35 cellular contexts compared by ENCODE assay signal in the genomic region with DNA sequence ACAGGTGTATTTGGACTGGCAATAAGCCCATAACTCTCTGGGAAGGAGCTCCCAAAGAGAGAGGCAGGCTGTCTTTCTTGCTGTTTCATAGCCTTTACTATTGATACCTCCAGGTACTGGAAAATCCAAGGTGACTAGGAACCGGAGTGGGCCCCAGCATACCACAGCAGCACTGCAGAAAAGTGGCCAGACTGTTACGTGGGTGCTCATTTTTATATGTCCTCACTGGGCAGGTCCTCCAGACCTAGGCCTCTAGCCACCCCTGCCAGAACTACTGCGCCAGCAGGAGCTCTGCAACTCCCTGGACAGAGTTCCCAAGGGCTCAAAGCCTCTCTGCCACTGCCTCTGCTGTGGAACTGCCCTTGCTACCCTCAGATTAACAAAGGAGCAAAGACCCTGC.
"Had no signal": no experiment of that assay in that cellular context is flagged by ENCODE, and none has a peak within 500 bp of the region (broad histone marks: within the 10 kb centered on the region; RNA-seq: fewer than 3 reads in every experiment).

No MANE protein-coding gene starts in this region.

- H3K4me3 ChIP-seq: adrenal gland, ascending aorta, body of pancreas, breast epithelium, cardiac muscle cell had no signal

- FAIRE-seq: astrocyte, bronchial epithelial cell had no signal

- H3K9me3 ChIP-seq: adrenal gland, ascending aorta, body of pancreas had no signal

- H3K27me3 ChIP-seq: adrenal gland, ascending aorta, body of pancreas, brain microvascular endothelial cell, breast epithelium, cardiac muscle cell had no signal

- H3K36me3 ChIP-seq: adrenal gland, ascending aorta, brain microvascular endothelial cell, breast epithelium, cardiac muscle cell had no signal

- H3K27ac ChIP-seq: adrenal gland, ascending aorta, body of pancreas, brain microvascular endothelial cell, breast epithelium, cardiac muscle cell had no signal

- DNase-seq: activated effector memory CD4-positive, alpha-beta T cell treated with anti-CD3 and anti-CD28 coated beads, Interleukin-2, amount 50 U/mL, for 16 hours; activated effector memory CD4-positive, alpha-beta T cell treated with Interleukin-2 at 50 U/mL for 16 hours; activated gamma-delta T cell; activated gamma-delta T cell treated with Interleukin-2 at 50 U/mL for 16 hours; activated naive CD4-positive, alpha-beta T cell; activated naive CD4-positive, alpha-beta T cell treated with anti-CD3 and anti-CD28 coated beads for 36 hours; activated naive CD4-positive, alpha-beta T cell treated with anti-CD3 and anti-CD28 coated beads, Interleukin-2, amount 10 ng/mL, durations not matched to agents 7 days and 5 days; activated naive CD4-positive, alpha-beta T cell treated with anti-CD3 and anti-CD28 coated beads, Interleukin-2, amount 50 U/mL, for 16 hours; activated naive CD4-positive, alpha-beta T cell treated with Interleukin-2 at 50 U/mL for 16 hours; activated naive CD8-positive, alpha-beta T cell treated with anti-CD3 and anti-CD28 coated beads for 36 hours; activated naive CD8-positive, alpha-beta T cell treated with anti-CD3 and anti-CD28 coated beads, Interleukin-2, amount 10 ng/mL, durations not matched to agents 7 days and 5 days; activated naive CD8-positive, alpha-beta T cell treated with anti-CD3 and anti-CD28 coated beads, Interleukin-2, amount 50 U/mL, for 24 hours; activated T-cell treated with anti-CD3 and anti-CD28 coated beads for 4 hours; activated T-cell treated with anti-CD3 and anti-CD28 coated beads, Interleukin-2, amount 50 U/mL, for 1 hour; activated T-cell treated with anti-CD3 and anti-CD28 coated beads, Interleukin-2, amount 50 U/mL, for 24 hours; activated T-cell treated with anti-CD3 and anti-CD28 coated beads, Interleukin-2, amount 50 U/mL, for 4 hours; activated T-cell treated with anti-CD3 and anti-CD28 coated beads, Interleukin-2, amount 50 U/mL, for 48 hours; activated T-cell treated with anti-CD3 and anti-CD28 coated beads, Interleukin-2, amount 50 U/mL, for 72 hours; adrenal gland; amniotic stem cell; amygdala; anterior cingulate cortex; aorta; body of pancreas; brain microvascular endothelial cell; caudate nucleus; central memory CD4-positive, alpha-beta T cell; cerebellar nuclear complex had no signal

- ATAC-seq: activated naive CD4-positive, alpha-beta T cell treated with anti-CD3 and anti-CD28 coated beads, Interleukin-2, amount 50 U/mL, for 72 hours; activated naive CD8-positive, alpha-beta T cell treated with anti-CD3 and anti-CD28 coated beads, Interleukin-2, amount 50 U/mL, for 24 hours; activated T-cell treated with anti-CD3 and anti-CD28 coated beads, Interleukin-2, amount 50 U/mL, for 4 hours; activated T-cell treated with anti-CD3 and anti-CD28 coated beads, Interleukin-2, amount 50 U/mL, for 72 hours; activated T-helper 17 cell treated with anti-CD3 and anti-CD28 coated beads, Interleukin-2, amount 50 U/mL, for 72 hours; body of pancreas had no signal

- H3K4me1 ChIP-seq: adrenal gland, ascending aorta, body of pancreas, breast epithelium had no signal
